18 cellular contexts compared by ENCODE assay signal in genomic region chr1:100253552-100253951, GRCh38.
"Had no signal": no experiment of that assay in that cellular context is flagged by ENCODE, and none has a peak within 500 bp of the region (broad histone marks: within the 10 kb centered on the region; RNA-seq: fewer than 3 reads in every experiment).

No MANE protein-coding gene starts in this region.

- H3K27me3 ChIP-seq: hepatocyte, upper lobe of left lung had no signal

- H3K9me3 ChIP-seq: left ventricle myocardium inferior, thoracic aorta, upper lobe of left lung had no signal

- H3K27ac ChIP-seq: hepatocyte, left ventricle myocardium inferior, thoracic aorta, upper lobe of left lung had no signal

- H3K36me3 ChIP-seq: left ventricle myocardium inferior, thoracic aorta, upper lobe of left lung had no signal

- DNase-seq: activated CD4-positive, alpha-beta T cell treated with anti-CD3 and anti-CD28 coated beads, Interleukin-2, amount 50 U/mL, for 4 hours; activated CD8-positive, alpha-beta memory T cell treated with anti-CD3 and anti-CD28 coated beads for 24 hours; activated CD8-positive, alpha-beta memory T cell treated with anti-CD3 and anti-CD28 coated beads, Interleukin-2, amount 50 U/mL, for 4 hours; activated T-cell treated with anti-CD3 and anti-CD28 coated beads, Interleukin-2, amount 50 U/mL, for 24 hours; aorta; effector CD8-positive, alpha-beta T cell; glutamatergic neuron; left ventricle myocardium inferior; naive thymus-derived CD8-positive, alpha-beta T cell; retina; stimulated activated CD4-positive, alpha-beta T cell treated with anti-CD3 and anti-CD28 coated beads, Interleukin-4, amount 100 ng/mL, for 24 hours; stimulated activated naive CD4-positive, alpha-beta T cell treated with Interleukin-2 at 50 U/mL for 16 hours; T-helper 17 cell had no signal

- ATAC-seq: activated naive CD4-positive, alpha-beta T cell treated with anti-CD3 and anti-CD28 coated beads, Interleukin-2, amount 50 U/mL, for 72 hours; activated T-helper 17 cell treated with anti-CD3 and anti-CD28 coated beads, Interleukin-2, amount 50 U/mL, for 72 hours; naive thymus-derived CD8-positive, alpha-beta T cell; T-helper 17 cell had no signal

- H3K4me3 ChIP-seq: hepatocyte, left ventricle myocardium inferior, thoracic aorta, upper lobe of left lung had no signal
